ENCODE assay signal across 27 cellular contexts in the genomic region with DNA sequence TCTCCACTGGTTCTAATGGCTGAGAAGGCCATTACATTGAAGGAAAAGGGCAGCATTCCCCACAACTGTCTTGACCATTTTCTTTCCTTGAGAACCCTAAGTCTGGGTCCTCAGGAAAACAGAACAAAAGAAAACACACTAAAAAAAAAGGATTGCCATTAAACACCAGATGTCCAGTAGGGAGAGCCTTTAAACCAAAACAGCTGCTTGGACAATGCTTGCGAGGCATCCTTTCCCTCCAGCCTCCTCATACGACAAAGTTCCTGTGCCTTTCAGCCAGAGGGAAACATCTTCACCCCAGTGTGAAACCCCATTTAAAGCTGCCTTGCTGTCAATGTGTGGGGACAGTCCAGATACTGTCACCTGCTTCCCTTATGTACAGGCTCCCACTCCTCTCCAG.
"Had no signal": no experiment of that assay in that cellular context is flagged by ENCODE, and none has a peak within 500 bp of the region (broad histone marks: within the 10 kb centered on the region; RNA-seq: fewer than 3 reads in every experiment).

No MANE protein-coding gene starts in this region.

- H2AFZ ChIP-seq: parathyroid adenoma had no signal

- H3K27me3 Mint-ChIP-seq: activated CD4-positive, alpha-beta memory T cell treated with anti-CD3 and anti-CD28 coated beads, Interleukin-2, amount 10 ng/mL, durations not matched to agents 7 days and 5 days; activated CD4-positive, alpha-beta T cell treated with anti-CD3 and anti-CD28 coated beads, Interleukin-2, amount 10 ng/mL, durations not matched to agents 7 days and 5 days; activated naive CD4-positive, alpha-beta T cell treated with anti-CD3 and anti-CD28 coated beads, Interleukin-2, amount 50 U/mL, for 24 hours had no signal

- H3K9ac ChIP-seq: parathyroid adenoma had no signal

- H3K27ac ChIP-seq: coronary artery, left ventricle myocardium inferior, parathyroid adenoma, right atrium auricular region, SK-N-MC, testis, transverse colon had no signal

- H3K4me3 Mint-ChIP-seq: activated CD4-positive, alpha-beta memory T cell treated with anti-CD3 and anti-CD28 coated beads, Interleukin-2, amount 10 ng/mL, durations not matched to agents 7 days and 5 days; activated CD4-positive, alpha-beta T cell treated with anti-CD3 and anti-CD28 coated beads, Interleukin-2, amount 10 ng/mL, durations not matched to agents 7 days and 5 days; activated naive CD4-positive, alpha-beta T cell treated with anti-CD3 and anti-CD28 coated beads, Interleukin-2, amount 50 U/mL, for 24 hours; activated T-cell treated with anti-CD3 and anti-CD28 coated beads, Interleukin-2, amount 50 U/mL, for 4 hours; endodermal cell; natural killer cell treated with Interleukin-12 subunit alpha and Interleukin-12 subunit beta and Interleukin-15 and Interleukin-18, amount 100 ng/mL, for 72 hours; WTC11 had no signal

- H3K27ac Mint-ChIP-seq: activated CD4-positive, alpha-beta memory T cell treated with anti-CD3 and anti-CD28 coated beads, Interleukin-2, amount 10 ng/mL, durations not matched to agents 7 days and 5 days; activated naive CD4-positive, alpha-beta T cell treated with anti-CD3 and anti-CD28 coated beads, Interleukin-2, amount 50 U/mL, for 24 hours; activated T-helper 2 cell treated with anti-CD3 and anti-CD28 coated beads, Interferon-gamma antibody, Interleukin-2, Interleukin-4, amounts not matched to agents 10 μg/mL and 5 μg/mL and 100 μg/mL, durations not matched to agents 14 hours and 24 hours and 36 hours; endodermal cell; natural killer cell treated with Interleukin-12 subunit alpha and Interleukin-12 subunit beta and Interleukin-15 and Interleukin-18, amount 100 ng/mL, for 72 hours; WTC11 had no signal

- H3K9me3 ChIP-seq: right atrium auricular region, testis, transverse colon had no signal

- H3K27me3 ChIP-seq: right atrium auricular region, testis, transverse colon had no signal

- H3K4me1 ChIP-seq: left ventricle myocardium inferior, right atrium auricular region, testis had no signal

- FAIRE-seq: bronchial epithelial cell, frontal cortex, islet of Langerhans had no signal

- H3K9me3 Mint-ChIP-seq: activated naive CD4-positive, alpha-beta T cell treated with anti-CD3 and anti-CD28 coated beads, Interleukin-2, amount 50 U/mL, for 24 hours; natural killer cell treated with Interleukin-12 subunit alpha and Interleukin-12 subunit beta and Interleukin-15 and Interleukin-18, amount 100 ng/mL, for 72 hours had no signal

- H3K36me3 Mint-ChIP-seq: activated naive CD4-positive, alpha-beta T cell treated with anti-CD3 and anti-CD28 coated beads, Interleukin-2, amount 50 U/mL, for 24 hours; natural killer cell treated with Interleukin-12 subunit alpha and Interleukin-12 subunit beta and Interleukin-15 and Interleukin-18, amount 100 ng/mL, for 72 hours had no signal

- H3K4me3 ChIP-seq: coronary artery, left ventricle myocardium inferior, lung, right atrium auricular region, SK-N-MC, testis, transverse colon had no signal

- H3K36me3 ChIP-seq: left ventricle myocardium inferior, right atrium auricular region, transverse colon had no signal

- DNase-seq: activated CD4-positive, alpha-beta memory T cell treated with anti-CD3 and anti-CD28 coated beads, Interleukin-2, amount 10 ng/mL, durations not matched to agents 7 days and 5 days; activated CD4-positive, alpha-beta T cell treated with anti-CD3 and anti-CD28 coated beads for 1 hour; activated CD4-positive, alpha-beta T cell treated with anti-CD3 and anti-CD28 coated beads, Interleukin-2, amount 10 ng/mL, durations not matched to agents 7 days and 5 days; activated CD8-positive, alpha-beta memory T cell treated with anti-CD3 and anti-CD28 coated beads, Interleukin-2, amount 50 U/mL, for 48 hours; activated T-cell treated with anti-CD3 and anti-CD28 coated beads, Interleukin-2, amount 50 U/mL, for 4 hours; endodermal cell; left ventricle myocardium inferior; mesendoderm; nucleus accumbens; stimulated activated CD4-positive, alpha-beta T cell treated with anti-CD3 and anti-CD28 coated beads, Interleukin-15, amount 100 ng/mL, for 24 hours; stimulated activated CD4-positive, alpha-beta T cell treated with anti-CD3 and anti-CD28 coated beads, Interleukin-2, amount 100 ng/mL, for 24 hours; stimulated activated naive CD4-positive, alpha-beta T cell treated with Interleukin-2 at 50 U/mL for 16 hours; testis; transverse colon had no signal

- ATAC-seq: activated T-cell treated with anti-CD3 and anti-CD28 coated beads, Interleukin-2, amount 50 U/mL, for 4 hours; esophagus mucosa; natural killer cell treated with Interleukin-12 subunit alpha and Interleukin-12 subunit beta and Interleukin-15 and Interleukin-18, amount 100 ng/mL, for 72 hours; WTC11 had no signal
